11 cellular contexts compared by ENCODE assay signal in genomic region chr12:66497000-66497897, GRCh38.
"Had no signal": no experiment of that assay in that cellular context is flagged by ENCODE, and none has a peak within 500 bp of the region (broad histone marks: within the 10 kb centered on the region; RNA-seq: fewer than 3 reads in every experiment).

No MANE protein-coding gene starts in this region.

- DNase-seq: activated CD4-positive, alpha-beta memory T cell treated with anti-CD3 and anti-CD28 coated beads, Interleukin-2, amount 10 ng/mL, durations not matched to agents 7 days and 5 days; activated CD4-positive, alpha-beta T cell treated with anti-CD3 and anti-CD28 coated beads for 36 hours; activated gamma-delta T cell; activated T-cell treated with anti-CD3 and anti-CD28 coated beads, Interleukin-2, amount 50 U/mL, for 48 hours; anterior cingulate cortex; left cardiac atrium; lower lobe of right lung; naive B cell; stimulated activated CD4-positive, alpha-beta T cell treated with anti-CD3 and anti-CD28 coated beads, Interleukin-4, amount 100 ng/mL, for 4 hours; stomach; T-helper 9 cell had no signal
